Comparison of ENCODE assay signal across 12 cellular contexts in genomic region chr4:163663454-163664225, GRCh38.
DNase-seq lines count a peak whose midpoint lies in the region; ATAC-seq, FAIRE-seq and TF ChIP-seq lines count a peak whose summit lies in the region.
"Had no signal": no experiment of that assay in that cellular context is flagged by ENCODE, and none has a peak within 500 bp of the region (broad histone marks: within the 10 kb centered on the region; RNA-seq: fewer than 3 reads in every experiment).

No MANE protein-coding gene starts in this region.

- H3K27ac Mint-ChIP-seq in activated T-helper 1 cell treated with anti-CD3 and anti-CD28 coated beads, Interleukin-12 subunit alpha, Interleukin-12 subunit beta, Interleukin-2, Interleukin-4 antibody, amounts not matched to agents 30 ng/mL and 10 ng/mL and 1 ng/mL, durations not matched to agents 14 hours and 24 hours and 36 hours = no peak overlapping the region

- H3K4me3 ChIP-seq in BLaER1 (no peak overlapping the region), MM.1S (ENCODE audit: low read length) (no peak overlapping the region), small intestine (ENCODE audit: low read depth in 1 of 2, low read length in 2 of 2) (no peak overlapping the region)

- FAIRE-seq in small intestine (lab: Jason Lieb, UNC) = no peak
- FAIRE-seq: astrocyte, H1 had no signal

- H3K9me2 ChIP-seq in MM.1S (replicated peaks; ENCODE audit: insufficient read depth, low read length) = no peaks in the 10 kb centered on the region

- intact Hi-C loops in activated T-helper 1 cell treated with anti-CD3 and anti-CD28 coated beads, Interleukin-12 subunit alpha, Interleukin-12 subunit beta, Interleukin-2, Interleukin-4 antibody, amounts not matched to agents 30 ng/mL and 10 ng/mL and 1 ng/mL, durations not matched to agents 14 hours and 24 hours and 36 hours (cut with micrococcal nuclease) = no loop called here

- no peak overlapping the region for H2AFZ ChIP-seq in MM.1S (ENCODE audit: low read length)

- H3K9me3 ChIP-seq in BLaER1 (no peaks in the 10 kb centered on the region), MM.1S (replicated peaks; ENCODE audit: insufficient read depth, low read length) (no peaks in the 10 kb centered on the region), small intestine (ENCODE audit: control insufficient read depth, low read depth) (no peaks in the 10 kb centered on the region)

- peak overlapping the region; percentile 58 for H3K4me2 ChIP-seq in BLaER1
- no peak overlapping the region for H3K4me2 ChIP-seq in MM.1S (ENCODE audit: low read depth, low read length)

- H3K27ac ChIP-seq in BLaER1 (peak overlapping the region; percentile 69), MM.1S (ENCODE audit: low read length) (no peak overlapping the region), small intestine (ENCODE audit: low read depth in 1 of 2, low read length in 1 of 2) (peak overlapping the region in 1 of 2 donors; percentile 62)

- H4K20me1 ChIP-seq in BLaER1 = no peaks in the 10 kb centered on the region
- H4K20me1 ChIP-seq in MM.1S (ENCODE audit: insufficient read depth, low read length) = no peaks in the 10 kb centered on the region

- no peak for TF ChIP-seq CTCF in MM.1S (IDR thresholded peaks at IDR 0.05; ENCODE audit: low read length)

- no peaks in the 10 kb centered on the region for H3K79me2 ChIP-seq in MM.1S (ENCODE audit: low read length)

- no peaks in the 10 kb centered on the region for H3K36me3 Mint-ChIP-seq in activated T-helper 1 cell treated with anti-CD3 and anti-CD28 coated beads, Interleukin-12 subunit alpha, Interleukin-12 subunit beta, Interleukin-2, Interleukin-4 antibody, amounts not matched to agents 30 ng/mL and 10 ng/mL and 1 ng/mL, durations not matched to agents 14 hours and 24 hours and 36 hours (ENCODE audit: low read depth)

- no peak overlapping the region for H3K4me3 Mint-ChIP-seq in activated T-helper 1 cell treated with anti-CD3 and anti-CD28 coated beads, Interleukin-12 subunit alpha, Interleukin-12 subunit beta, Interleukin-2, Interleukin-4 antibody, amounts not matched to agents 30 ng/mL and 10 ng/mL and 1 ng/mL, durations not matched to agents 14 hours and 24 hours and 36 hours
- H3K4me3 Mint-ChIP-seq: neural crest cell had no signal

- no peaks in the 10 kb centered on the region for H3K9me3 Mint-ChIP-seq in activated T-helper 1 cell treated with anti-CD3 and anti-CD28 coated beads, Interleukin-12 subunit alpha, Interleukin-12 subunit beta, Interleukin-2, Interleukin-4 antibody, amounts not matched to agents 30 ng/mL and 10 ng/mL and 1 ng/mL, durations not matched to agents 14 hours and 24 hours and 36 hours

- H3K4me1 ChIP-seq in BLaER1 (peaks cover 61% of the 10 kb centered on the region), MM.1S (ENCODE audit: low read length) (peaks cover 16% of the 10 kb centered on the region; the same call in 1 of the 2 replicates), small intestine (ENCODE audit: control insufficient read depth in 2 of 2, insufficient read depth in 1 of 2, low read depth in 1 of 2, low read length in 1 of 2) (no peaks in the 10 kb centered on the region)

- no peaks in the 10 kb centered on the region for H3F3A ChIP-seq in MM.1S (ENCODE audit: insufficient read depth, low read length)

- no peak overlapping the region; the same call in 1 of the 2 replicates for H3K9ac ChIP-seq in BLaER1
- H3K9ac ChIP-seq in MM.1S (ENCODE audit: low read length) = no peak overlapping the region

- ATAC-seq in GM19023 (IDR thresholded peaks at IDR 0.05; ENCODE audit: unreplicated experiment) (peak; percentile 77), HG02798 (IDR thresholded peaks at IDR 0.05; ENCODE audit: poor library complexity, unreplicated experiment) (peak; percentile 82)

- DNase-seq in MM.1S (peak; percentile 29), NCI-H2081 (lab: John Stamatoyannopoulos, UW) (no peak), small intestine (no peak)
- DNase-seq in activated T-helper 1 cell treated with anti-CD3 and anti-CD28 coated beads, Interleukin-12 subunit alpha, Interleukin-12 subunit beta, Interleukin-2, Interleukin-4 antibody, amounts not matched to agents 30 ng/mL and 10 ng/mL and 1 ng/mL, durations not matched to agents 14 hours and 24 hours and 36 hours (ENCODE audit: low spot score) = no peak
- DNase-seq in activated CD4-positive, alpha-beta T cell treated with anti-CD3 and anti-CD28 coated beads for 1 hour = no peak
- DNase-seq: NCI-H226 had no signal

- no peaks in the 10 kb centered on the region for H3K27me3 Mint-ChIP-seq in activated T-helper 1 cell treated with anti-CD3 and anti-CD28 coated beads, Interleukin-12 subunit alpha, Interleukin-12 subunit beta, Interleukin-2, Interleukin-4 antibody, amounts not matched to agents 30 ng/mL and 10 ng/mL and 1 ng/mL, durations not matched to agents 14 hours and 24 hours and 36 hours (ENCODE audit: insufficient read depth)

- no peaks in the 10 kb centered on the region for H3K4me1 Mint-ChIP-seq in activated T-helper 1 cell treated with anti-CD3 and anti-CD28 coated beads, Interleukin-12 subunit alpha, Interleukin-12 subunit beta, Interleukin-2, Interleukin-4 antibody, amounts not matched to agents 30 ng/mL and 10 ng/mL and 1 ng/mL, durations not matched to agents 14 hours and 24 hours and 36 hours (ENCODE audit: low read depth)
- H3K4me1 Mint-ChIP-seq: neural crest cell had no signal

- no peaks in the 10 kb centered on the region for H3K27me3 ChIP-seq in BLaER1
- H3K27me3 ChIP-seq in MM.1S (replicated peaks; ENCODE audit: insufficient read depth, low read length) = no peaks in the 10 kb centered on the region
- H3K27me3 ChIP-seq in small intestine (ENCODE audit: control insufficient read depth in 2 of 2, insufficient read depth in 2 of 2, low read length in 2 of 2) = no peaks in the 10 kb centered on the region

- 70 to 74% (median 70%) methylated on average over 5 of the region's 5 CpGs for WGBS in small intestine, 3 donors

- H3K36me3 ChIP-seq in BLaER1 (no peaks in the 10 kb centered on the region), MM.1S (replicated peaks; ENCODE audit: insufficient read depth, low read length) (no peaks in the 10 kb centered on the region), small intestine (ENCODE audit: control insufficient read depth in 2 of 2, insufficient read depth in 2 of 2, low read length in 2 of 2) (no peaks in the 10 kb centered on the region)
